In the genomic region with DNA sequence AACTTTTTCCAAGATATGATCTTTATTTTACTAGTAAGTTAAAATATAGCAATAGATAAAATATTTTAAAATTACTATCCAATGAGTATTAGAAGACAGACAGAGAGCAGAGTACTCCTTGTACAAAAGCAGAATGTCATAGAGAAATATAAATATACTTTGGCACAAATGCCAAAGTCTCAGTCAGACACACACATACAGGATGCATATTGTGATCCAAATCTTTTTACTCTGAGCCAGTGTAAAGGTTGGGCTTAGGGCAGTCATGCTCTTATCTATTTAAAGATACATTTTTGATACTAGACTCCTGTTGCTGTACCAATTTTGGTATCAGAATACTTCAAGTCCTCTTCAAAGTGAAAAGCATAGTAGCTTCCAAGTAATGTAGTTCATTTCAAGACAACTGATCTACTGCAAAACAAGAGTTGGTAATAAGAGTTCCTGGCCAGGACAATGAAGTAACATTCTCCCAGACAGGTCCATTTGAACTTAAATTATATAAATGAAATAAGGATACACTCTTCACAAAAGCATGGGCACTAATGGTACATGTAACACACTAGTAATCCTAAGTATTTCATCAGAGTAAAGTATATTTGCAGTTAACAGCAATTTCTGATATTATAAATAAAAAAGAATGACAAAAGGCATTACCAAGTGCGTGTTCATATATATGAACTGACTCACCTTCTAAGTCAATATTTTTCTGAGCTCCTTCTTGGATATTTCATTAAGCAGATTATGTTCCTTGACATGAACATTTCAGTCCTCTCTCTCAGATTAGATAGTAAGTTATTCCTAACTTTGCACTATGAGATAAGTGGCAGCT, we compare ENCODE assay signal across 13 cellular contexts. TPM values are rescaled to one million over a fixed set of nuclear protein-coding genes. Genes with fewer than 3 reads are reported as not detected.
DNase-seq lines count a peak whose midpoint lies in the region; ATAC-seq and TF ChIP-seq lines count a peak whose summit lies in the region.
"Had no signal": no experiment of that assay in that cellular context is flagged by ENCODE, and none has a peak within 500 bp of the region (broad histone marks: within the 10 kb centered on the region; RNA-seq: fewer than 3 reads in every experiment).

No MANE protein-coding gene starts in this region.

- intact Hi-C loops in activated CD4-positive, alpha-beta T cell treated with anti-CD3 and anti-CD28 coated beads, Interleukin-2, amount 10 ng/mL, durations not matched to agents 24 days and 14 days (cut with micrococcal nuclease) = no loop called here
- intact Hi-C loops in testis (cut with DNase I; ENCODE audit: low total_unique reads) = no loop called here

- H3K27ac Mint-ChIP-seq in activated CD4-positive, alpha-beta T cell treated with anti-CD3 and anti-CD28 coated beads, Interleukin-2, amount 10 ng/mL, durations not matched to agents 24 days and 14 days = peak overlapping the region; percentile 54

- H3K4me1 ChIP-seq in hepatocyte (ENCODE audit: insufficient read depth) = no peaks in the 10 kb centered on the region
- peaks cover 21% of the 10 kb centered on the region for H3K4me1 ChIP-seq in testis
- H3K4me1 ChIP-seq in SJCRH30 = peaks cover 13% of the 10 kb centered on the region

- H3K36me3 Mint-ChIP-seq in activated CD4-positive, alpha-beta T cell treated with anti-CD3 and anti-CD28 coated beads, Interleukin-2, amount 10 ng/mL, durations not matched to agents 24 days and 14 days (ENCODE audit: low read depth) = peaks cover 17% of the 10 kb centered on the region

- in situ Hi-C loops in astrocyte of the spinal cord (cut with HindIII; ENCODE audit: low sequenced_read_pairs) = no loop called here

- peak overlapping the region; percentile 8 for H3K4me2 ChIP-seq in hepatocyte

- TF ChIP-seq POLR2A in testis (IDR thresholded peaks at IDR 0.05) = no peak

- peaks cover 95% of the 10 kb centered on the region for H3K79me2 ChIP-seq in hepatocyte

- peaks cover 33% of the 10 kb centered on the region for H3K4me1 Mint-ChIP-seq in activated CD4-positive, alpha-beta T cell treated with anti-CD3 and anti-CD28 coated beads, Interleukin-2, amount 10 ng/mL, durations not matched to agents 24 days and 14 days

- no peak for ATAC-seq in GM21576 (IDR thresholded peaks at IDR 0.05; ENCODE audit: unreplicated experiment)
- no peak for ATAC-seq in GM18861 (IDR thresholded peaks at IDR 0.05; ENCODE audit: unreplicated experiment)

- TF ChIP-seq CTCF in astrocyte of the spinal cord (IDR thresholded peaks at IDR 0.05; ENCODE audit: low read depth, low read length) (no peak), hepatocyte (IDR thresholded peaks at IDR 0.05; ENCODE audit: poor library complexity) (no peak), testis (IDR thresholded peaks at IDR 0.05) (no peak)

- no peak overlapping the region for H2AFZ ChIP-seq in hepatocyte

- 59% methylated on average over 1 of the region's 1 CpG for WGBS in hepatocyte (ENCODE audit: low lambda C conversion rate, missing lambda C conversion rate)
- WGBS in testis, 2 donors = 67 to 91% methylated on average over 1 of the region's 1 CpG

- peak overlapping the region; percentile 26 for H3K4me3 Mint-ChIP-seq in activated CD4-positive, alpha-beta T cell treated with anti-CD3 and anti-CD28 coated beads, Interleukin-2, amount 10 ng/mL, durations not matched to agents 24 days and 14 days
- H3K4me3 Mint-ChIP-seq: IgD-negative memory B cell had no signal

- H3K27ac ChIP-seq in hepatocyte (peak overlapping the region; percentile 45), testis (peak overlapping the region; percentile 60 to 72), SJCRH30 (no peak overlapping the region)

- H3K9me3 ChIP-seq in hepatocyte (ENCODE audit: low read depth) (no peaks in the 10 kb centered on the region), testis (no peaks in the 10 kb centered on the region), SJCRH30 (replicated peaks) (no peaks in the 10 kb centered on the region)
- H3K9me3 ChIP-seq: thyroid gland had no signal

- H3K27me3 ChIP-seq in hepatocyte = no peaks in the 10 kb centered on the region
- H3K27me3 ChIP-seq in testis = no peaks in the 10 kb centered on the region
- no peaks in the 10 kb centered on the region for H3K27me3 ChIP-seq in SJCRH30
- H3K27me3 ChIP-seq: thyroid gland had no signal

- no peaks in the 10 kb centered on the region for H3K9me2 ChIP-seq in hepatocyte (replicated peaks; ENCODE audit: insufficient read depth)

- H3K27me3 Mint-ChIP-seq in activated CD4-positive, alpha-beta T cell treated with anti-CD3 and anti-CD28 coated beads, Interleukin-2, amount 10 ng/mL, durations not matched to agents 24 days and 14 days = no peaks in the 10 kb centered on the region
- H3K27me3 Mint-ChIP-seq: IgD-negative memory B cell had no signal

- no peaks in the 10 kb centered on the region for H3K36me3 ChIP-seq in hepatocyte (replicated peaks; ENCODE audit: insufficient read depth, low read depth)
- H3K36me3 ChIP-seq in testis (ENCODE audit: low read depth, missing control alignments) = no peaks in the 10 kb centered on the region
- peaks cover 6% of the 10 kb centered on the region for H3K36me3 ChIP-seq in SJCRH30
- H3K36me3 ChIP-seq: thyroid gland had no signal

- H3K9me3 Mint-ChIP-seq in activated CD4-positive, alpha-beta T cell treated with anti-CD3 and anti-CD28 coated beads, Interleukin-2, amount 10 ng/mL, durations not matched to agents 24 days and 14 days = no peaks in the 10 kb centered on the region
- H3K9me3 Mint-ChIP-seq: IgD-negative memory B cell had no signal

- H3K4me3 ChIP-seq in astrocyte of the spinal cord (ENCODE audit: low read depth, low read length) (no peak overlapping the region), hepatocyte (no peak overlapping the region), testis (no peak overlapping the region), SJCRH30 (no peak overlapping the region)
- H3K4me3 ChIP-seq: thyroid gland had no signal

- DNase-seq in activated CD4-positive, alpha-beta T cell treated with anti-CD3 and anti-CD28 coated beads, Interleukin-2, amount 10 ng/mL, durations not matched to agents 24 days and 14 days = no peak
- DNase-seq in activated CD4-positive, alpha-beta T cell treated with anti-CD3 and anti-CD28 coated beads for 1 hour = no peak
- peak; percentile 60 for DNase-seq in astrocyte of the spinal cord (ENCODE audit: low read depth, low spot score)
- DNase-seq in hepatocyte (ENCODE audit: low spot score) = no peak
- DNase-seq in testis = no peak
- no peak for DNase-seq in SJCRH30
- DNase-seq: 8988T, amygdala, NCI-H1694, thyroid gland had no signal

- H4K20me1 ChIP-seq in hepatocyte (ENCODE audit: insufficient read depth, poor library complexity, severe bottlenecking) = peaks cover 8% of the 10 kb centered on the region

RNA-seq across cellular contexts. Expression of gene PFDN1, which starts 10.5 kb away (rescaled TPM):
- total RNA-seq in activated CD4-positive, alpha-beta T cell treated with anti-CD3 and anti-CD28 coated beads, Interleukin-2, amount 10 ng/mL, durations not matched to agents 24 days and 14 days = 51.5 and 57.9 TPM in 2 replicates
- total RNA-seq in hepatocyte (84.1 and 86.1 TPM in 2 replicates), testis (100 to 1,000 TPM; 156 to 185 TPM)
- polyA plus RNA-seq in hepatocyte (97.6 and 98.0 TPM in 2 replicates), testis (ENCODE audit: insufficient read depth, low read depth, low replicate concordance) (62.4 TPM)
- total RNA-seq in SJCRH30 (2014; rRNA removed; shearing (Covaris generic)) = 93.9 and 96.1 TPM in 2 replicates

RNA-seq across cellular contexts. Expression of gene HBEGF, which starts 54.0 kb away (rescaled TPM):
- 21.9 and 22.5 TPM in 2 replicates for total RNA-seq in activated CD4-positive, alpha-beta T cell treated with anti-CD3 and anti-CD28 coated beads, Interleukin-2, amount 10 ng/mL, durations not matched to agents 24 days and 14 days
- total RNA-seq in hepatocyte = 7.2 and 8.3 TPM in 2 replicates
- polyA plus RNA-seq in hepatocyte = 6.7 and 7.9 TPM in 2 replicates
- total RNA-seq in testis = 10 to 100 TPM; 23.2 to 23.9 TPM
- polyA plus RNA-seq in testis (ENCODE audit: insufficient read depth, low read depth, low replicate concordance) = 8.2 TPM
- total RNA-seq in SJCRH30 (2014; rRNA removed; shearing (Covaris generic)) = 6.5 and 7.1 TPM in 2 replicates
